Comparison of ENCODE assay signal across 17 cellular contexts in genomic region chr2:239943571-239943970, GRCh38.
"Had no signal": no experiment of that assay in that cellular context is flagged by ENCODE, and none has a peak within 500 bp of the region (broad histone marks: within the 10 kb centered on the region; RNA-seq: fewer than 3 reads in every experiment).

No MANE protein-coding gene starts in this region.

- H3K9me3 ChIP-seq: esophagus muscularis mucosa, gastroesophageal sphincter, testis had no signal

- H3K4me1 ChIP-seq: testis had no signal

- H3K27me3 Mint-ChIP-seq: activated CD4-positive, alpha-beta memory T cell treated with anti-CD3 and anti-CD28 coated beads, Interleukin-2, amount 10 ng/mL, durations not matched to agents 7 days and 5 days; activated CD4-positive, alpha-beta T cell treated with anti-CD3 and anti-CD28 coated beads for 36 hours; activated CD8-positive, alpha-beta memory T cell treated with anti-CD3 and anti-CD28 coated beads, Interleukin-2, amount 10 ng/mL, durations not matched to agents 7 days and 5 days; stimulated activated naive CD8-positive, alpha-beta T cell treated with anti-CD3 and anti-CD28 coated beads, Interleukin-15, Interleukin-2, amounts not matched to agents 100 ng/mL and 50 ng/mL, for 24 hours; type B pancreatic cell had no signal

- H3K4me3 Mint-ChIP-seq: activated CD4-positive, alpha-beta memory T cell treated with anti-CD3 and anti-CD28 coated beads, Interleukin-2, amount 10 ng/mL, durations not matched to agents 7 days and 5 days; activated CD4-positive, alpha-beta T cell treated with anti-CD3 and anti-CD28 coated beads for 36 hours; activated CD8-positive, alpha-beta memory T cell treated with anti-CD3 and anti-CD28 coated beads, Interleukin-2, amount 10 ng/mL, durations not matched to agents 7 days and 5 days; nephron; stimulated activated naive CD8-positive, alpha-beta T cell treated with anti-CD3 and anti-CD28 coated beads, Interleukin-15, Interleukin-2, amounts not matched to agents 100 ng/mL and 50 ng/mL, for 24 hours; type B pancreatic cell; WTC11 had no signal

- DNase-seq: activated CD4-positive, alpha-beta memory T cell treated with anti-CD3 and anti-CD28 coated beads, Interleukin-2, amount 10 ng/mL, durations not matched to agents 7 days and 5 days; activated CD4-positive, alpha-beta T cell treated with anti-CD3 and anti-CD28 coated beads for 36 hours; activated CD8-positive, alpha-beta memory T cell treated with anti-CD3 and anti-CD28 coated beads, Interleukin-2, amount 10 ng/mL, durations not matched to agents 7 days and 5 days; activated naive CD4-positive, alpha-beta T cell treated with Interleukin-2 at 50 U/mL for 16 hours; cortex of kidney; midbrain; nucleus accumbens; retina; stimulated activated CD4-positive, alpha-beta T cell treated with anti-CD3 and anti-CD28 coated beads, Interleukin-2, amount 100 ng/mL, for 24 hours; testis had no signal

- ATAC-seq: activated CD4-positive, alpha-beta T cell treated with anti-CD3 and anti-CD28 coated beads for 36 hours; activated CD8-positive, alpha-beta memory T cell treated with anti-CD3 and anti-CD28 coated beads, Interleukin-2, amount 10 ng/mL, durations not matched to agents 7 days and 5 days; gastroesophageal sphincter; WTC11 had no signal

- H3K27ac Mint-ChIP-seq: activated CD4-positive, alpha-beta memory T cell treated with anti-CD3 and anti-CD28 coated beads, Interleukin-2, amount 10 ng/mL, durations not matched to agents 7 days and 5 days; activated CD4-positive, alpha-beta T cell treated with anti-CD3 and anti-CD28 coated beads for 36 hours; activated CD8-positive, alpha-beta memory T cell treated with anti-CD3 and anti-CD28 coated beads, Interleukin-2, amount 10 ng/mL, durations not matched to agents 7 days and 5 days; nephron; stimulated activated naive CD8-positive, alpha-beta T cell treated with anti-CD3 and anti-CD28 coated beads, Interleukin-15, Interleukin-2, amounts not matched to agents 100 ng/mL and 50 ng/mL, for 24 hours; type B pancreatic cell; WTC11 had no signal

- H3K27ac ChIP-seq: gastroesophageal sphincter, SK-N-MC, testis had no signal

- H3K36me3 Mint-ChIP-seq: activated CD8-positive, alpha-beta memory T cell treated with anti-CD3 and anti-CD28 coated beads, Interleukin-2, amount 10 ng/mL, durations not matched to agents 7 days and 5 days; WTC11 had no signal

- H3K9me3 Mint-ChIP-seq: activated CD4-positive, alpha-beta memory T cell treated with anti-CD3 and anti-CD28 coated beads, Interleukin-2, amount 10 ng/mL, durations not matched to agents 7 days and 5 days; nephron; stimulated activated naive CD8-positive, alpha-beta T cell treated with anti-CD3 and anti-CD28 coated beads, Interleukin-15, Interleukin-2, amounts not matched to agents 100 ng/mL and 50 ng/mL, for 24 hours; type B pancreatic cell; WTC11 had no signal

- H3K4me3 ChIP-seq: esophagus muscularis mucosa, gastroesophageal sphincter, SK-N-MC, testis had no signal

- H3K27me3 ChIP-seq: esophagus muscularis mucosa, gastroesophageal sphincter, testis had no signal
